In genomic region chr6:49551866-49552129, GRCh38 we compare ENCODE assay signal across 8 cellular contexts. TPM values are rescaled to one million over a fixed set of nuclear protein-coding genes. Genes with fewer than 3 reads are reported as not detected.
DNase-seq lines count a peak whose midpoint lies in the region; ATAC-seq and TF ChIP-seq lines count a peak whose summit lies in the region.

No MANE protein-coding gene starts in this region.

- POLR2A ChIA-PET in GM10248 (lab: Yijun Ruan, JAX), result no interaction called here

- H4K20me1 ChIP-seq in Karpas-422 (ENCODE audit: insufficient read depth, low read depth, low read length), result no peaks in the 10 kb centered on the region

- peak; percentile 42 for ATAC-seq in GM21423 (IDR thresholded peaks at IDR 0.05; ENCODE audit: unreplicated experiment)

- H3K4me3 ChIP-seq in HUES6 (ENCODE audit: low read depth, low read length) (peak overlapping the region; percentile 70), fibroblast of villous mesenchyme (ENCODE audit: low read depth, low read length) (peak overlapping the region; percentile 64), suprapubic skin (peak overlapping the region; percentile 60), Karpas-422 (ENCODE audit: low read length) (no peak overlapping the region)

- no peak overlapping the region for H3K4me2 ChIP-seq in Karpas-422 (ENCODE audit: low read depth, low read length, poor library complexity, severe bottlenecking)

- H3K27ac ChIP-seq in HUES6 (ENCODE audit: low read depth, low read length) (no peak overlapping the region), suprapubic skin (no peak overlapping the region), Karpas-422 (ENCODE audit: low read length) (no peak overlapping the region)

- H3K9me2 ChIP-seq in Karpas-422 (replicated peaks; ENCODE audit: insufficient read depth, low read length), result no peaks in the 10 kb centered on the region

- peak; percentile 58 for DNase-seq in GM10248 (ENCODE audit: extremely low spot score)
- DNase-seq in fibroblast of villous mesenchyme (ENCODE audit: low read depth), result no peak
- no peak for DNase-seq in suprapubic skin (ENCODE audit: low spot score in 2 of 2)
- no peak for DNase-seq in NCI-H187 (lab: John Stamatoyannopoulos, UW)
- no peak for DNase-seq in Karpas-422
- DNase-seq in NCI-H1436 treated with DMSO at 0.1 percent for 48 hours (lab: John Stamatoyannopoulos, UW), result no peak

- no peak for TF ChIP-seq CTCF in GM10248 (IDR thresholded peaks at IDR 0.05; ENCODE audit: control extremely low read depth, extremely low read depth, low read depth, missing control alignments)
- TF ChIP-seq CTCF in fibroblast of villous mesenchyme (IDR thresholded peaks at IDR 0.05; ENCODE audit: insufficient read depth, low read depth, low read length), result no peak
- no peak for TF ChIP-seq CTCF in suprapubic skin (IDR thresholded peaks at IDR 0.05)

- H2AFZ ChIP-seq in Karpas-422 (ENCODE audit: low read length), result no peak overlapping the region

- H3K4me1 ChIP-seq in HUES6 (ENCODE audit: control insufficient read depth, insufficient read depth, low read length) (peaks cover 31% of the 10 kb centered on the region), suprapubic skin (peaks cover 37% of the 10 kb centered on the region), Karpas-422 (ENCODE audit: low read length) (no peaks in the 10 kb centered on the region)

- H3K9ac ChIP-seq in HUES6 (ENCODE audit: low read length) (no peak overlapping the region), Karpas-422 (ENCODE audit: low read length) (no peak overlapping the region)

- no peak for TF ChIP-seq POLR2A in suprapubic skin (IDR thresholded peaks at IDR 0.05)

- no peak for TF ChIP-seq EP300 in suprapubic skin (IDR thresholded peaks at IDR 0.05)

- CTCF ChIA-PET in GM10248 (lab: Yijun Ruan, JAX), result interaction anchor here (1.2 to 3.1 kb wide), 3 partner anchors 10 to 20 kb away, joined by 3 to 10 read pairs (median 5); no protein-coding TSS in a partner anchor

- WGBS in suprapubic skin, result 28% methylated on average over 2 of the region's 2 CpGs

- peaks cover 92% of the 10 kb centered on the region for H3K27me3 ChIP-seq in HUES6 (ENCODE audit: control insufficient read depth, insufficient read depth, low read length)
- peaks cover 7% of the 10 kb centered on the region for H3K27me3 ChIP-seq in suprapubic skin
- H3K27me3 ChIP-seq in Karpas-422 (ENCODE audit: low read length), result no peaks in the 10 kb centered on the region

- H3K9me3 ChIP-seq in HUES6 (ENCODE audit: control insufficient read depth, insufficient read depth, low read depth, low read length) (no peaks in the 10 kb centered on the region), suprapubic skin (no peaks in the 10 kb centered on the region), Karpas-422 (ENCODE audit: low read length) (no peaks in the 10 kb centered on the region)

- no peaks in the 10 kb centered on the region for H3K79me2 ChIP-seq in Karpas-422 (ENCODE audit: low read length)

- H3K36me3 ChIP-seq in HUES6 (ENCODE audit: control insufficient read depth, insufficient read depth, low read length) (no peaks in the 10 kb centered on the region), suprapubic skin (no peaks in the 10 kb centered on the region), Karpas-422 (ENCODE audit: insufficient read depth, low read length) (no peaks in the 10 kb centered on the region)

RNA-seq across cellular contexts. Expression of gene C6orf141, which starts 1.3 kb away (rescaled TPM):
- 0.43 and 1.6 TPM in 2 replicates for total RNA-seq in fibroblast of villous mesenchyme
- 10 to 100 TPM in 1 of 4 donors, 1 to 10 TPM in 3; 8.2 to 49.7 (median 9.3) TPM for total RNA-seq in suprapubic skin
- not detected in 2 replicates for total RNA-seq in Karpas-422 (2014; rRNA removed; shearing (Covaris generic); ENCODE audit: low replicate concordance)

RNA-seq across cellular contexts. Expression of gene GLYATL3, which starts 52.1 kb away (rescaled TPM):
- total RNA-seq in fibroblast of villous mesenchyme, result not detected in 2 replicates
- total RNA-seq in suprapubic skin, result not detected
- not detected in 2 replicates for total RNA-seq in Karpas-422 (2014; rRNA removed; shearing (Covaris generic); ENCODE audit: low replicate concordance)
